18 cellular contexts compared by ENCODE assay signal in genomic region chr1:174041369-174041768, GRCh38. TPM values are rescaled to one million over a fixed set of nuclear protein-coding genes. Genes with fewer than 3 reads are reported as not detected.
DNase-seq lines count a peak whose midpoint lies in the region; ATAC-seq, FAIRE-seq and TF ChIP-seq lines count a peak whose summit lies in the region.
"Had no signal": no experiment of that assay in that cellular context is flagged by ENCODE, and none has a peak within 500 bp of the region (broad histone marks: within the 10 kb centered on the region; RNA-seq: fewer than 3 reads in every experiment).

No MANE protein-coding gene starts in this region.

- TF ChIP-seq EP300 in HepG2 (IDR thresholded peaks at IDR 0.05; ENCODE audit: low read depth in 2 of 2, low read length in 2 of 2) (no peak), HepG2 (CRISPR knock-in tag; IDR thresholded peaks at IDR 0.05; ENCODE audit: borderline replicate concordance) (no peak)

- no peak overlapping the region for H3K27ac ChIP-seq in HepG2 (ENCODE audit: extremely low read length, insufficient read depth, low read length)
- no peak overlapping the region for H3K27ac ChIP-seq in right lobe of liver
- H3K27ac ChIP-seq in PC-3 (ENCODE audit: low read length) = no peak overlapping the region
- no peak overlapping the region for H3K27ac ChIP-seq in small intestine (ENCODE audit: low read depth in 1 of 2, low read length in 1 of 2)

- no peak overlapping the region for H2AFZ ChIP-seq in HepG2 (ENCODE audit: low read length)
- H2AFZ ChIP-seq in PC-3 (ENCODE audit: low read length) = no peak overlapping the region
- H2AFZ ChIP-seq: GM23338 had no signal

- no peaks in the 10 kb centered on the region for H3F3A ChIP-seq in PC-3 (ENCODE audit: low read length, unreplicated experiment)

- no peaks in the 10 kb centered on the region for H3K9me3 ChIP-seq in HepG2 (ENCODE audit: low read length)
- no peaks in the 10 kb centered on the region for H3K9me3 ChIP-seq in right lobe of liver
- H3K9me3 ChIP-seq in PC-3 (ENCODE audit: low read length) = no peaks in the 10 kb centered on the region
- no peaks in the 10 kb centered on the region for H3K9me3 ChIP-seq in small intestine (ENCODE audit: control insufficient read depth, low read depth)

- CTCF ChIA-PET in HepG2 (lab: Yijun Ruan, JAX; ENCODE audit: low intra/inter-chr PET ratio, low total read pairs) = no interaction called here
- CTCF ChIA-PET in PC-3 (lab: Charles Lee) = no interaction called here

- no peaks in the 10 kb centered on the region for H3K9me2 ChIP-seq in PC-3 (replicated peaks; ENCODE audit: low read length)

- H3K79me2 ChIP-seq in HepG2 (ENCODE audit: insufficient read depth, low read length) = no peaks in the 10 kb centered on the region
- H3K79me2 ChIP-seq in PC-3 (ENCODE audit: low read length) = no peaks in the 10 kb centered on the region

- H3K9ac ChIP-seq in HepG2 (ENCODE audit: insufficient read depth, low read depth, low read length) = no peak overlapping the region
- no peak overlapping the region for H3K9ac ChIP-seq in PC-3 (ENCODE audit: low read length)

- H3K27me3 ChIP-seq in HepG2 (ENCODE audit: control insufficient read depth in 1 of 2, insufficient read depth in 2 of 2, low read length in 2 of 2) (no peaks in the 10 kb centered on the region), right lobe of liver (no peaks in the 10 kb centered on the region), PC-3 (ENCODE audit: low read length) (no peaks in the 10 kb centered on the region), small intestine (ENCODE audit: control insufficient read depth in 2 of 2, insufficient read depth in 2 of 2, low read length in 2 of 2) (no peaks in the 10 kb centered on the region)

- TF ChIP-seq CTCF in HepG2 (CRISPR knock-in tag; IDR thresholded peaks at IDR 0.05) (no peak), right lobe of liver (IDR thresholded peaks at IDR 0.05) (no peak), PC-3 (conservative IDR thresholded peaks at IDR 0.05; ENCODE audit: low read depth, low read length) (no peak)

- no peak for FAIRE-seq in HepG2 (lab: Jason Lieb, UNC)
- FAIRE-seq in small intestine (lab: Jason Lieb, UNC) = no peak
- FAIRE-seq: GM12891, GM18507 had no signal

- no peaks in the 10 kb centered on the region for H4K20me1 ChIP-seq in HepG2 (ENCODE audit: insufficient read depth, low read length)
- no peaks in the 10 kb centered on the region for H4K20me1 ChIP-seq in PC-3 (ENCODE audit: low read length)

- H3K4me3 ChIP-seq in HepG2 (replicated peaks in 1 of 3; ENCODE audit: insufficient read depth in 1 of 3, low read depth in 2 of 3, low read length in 3 of 3) (no peak overlapping the region), right lobe of liver (no peak overlapping the region), PC-3 (ENCODE audit: low read length) (no peak overlapping the region), small intestine (ENCODE audit: low read depth in 1 of 2, low read length in 2 of 2) (no peak overlapping the region)
- H3K4me3 ChIP-seq: GM23338 had no signal

- POLR2A ChIA-PET in HepG2 (lab: Yijun Ruan, JAX) (no interaction called here), PC-3 (lab: Charles Lee; ENCODE audit: unreplicated experiment) (no interaction called here)

- ATAC-seq in HepG2 = no peak
- ATAC-seq in right lobe of liver = no peak
- ATAC-seq in PC-3 = no peak
- ATAC-seq in left ventricle myocardium superior = no peak
- ATAC-seq: GM23338 had no signal

- H3K36me3 ChIP-seq in HepG2 (replicated peaks in 1 of 2; ENCODE audit: control insufficient read depth in 1 of 2, insufficient read depth in 2 of 2, low read length in 2 of 2) = no peaks in the 10 kb centered on the region
- no peaks in the 10 kb centered on the region for H3K36me3 ChIP-seq in right lobe of liver
- H3K36me3 ChIP-seq in PC-3 (ENCODE audit: low read depth, low read length) = no peaks in the 10 kb centered on the region
- H3K36me3 ChIP-seq in small intestine (ENCODE audit: control insufficient read depth in 2 of 2, insufficient read depth in 2 of 2, low read length in 2 of 2) = no peaks in the 10 kb centered on the region

- BruUV-seq in HepG2 (replicated peaks; lab: Mats Ljungman, UMichigan) = no TSS peak
- BruUV-seq in PC-3 (replicated peaks; lab: Mats Ljungman, UMichigan) = no TSS peak

- intact Hi-C loops in HepG2 (cut with micrococcal nuclease; ENCODE audit: unreplicated experiment) (no loop called here), right lobe of liver (cut with DNase I) (no loop called here), PC-3 (cut with micrococcal nuclease) (no loop called here), left ventricle myocardium superior (cut with micrococcal nuclease) (no loop called here)

- H3K4me1 ChIP-seq in HepG2 (ENCODE audit: insufficient read depth, low read length) (peaks cover 15% of the 10 kb centered on the region), right lobe of liver (no peaks in the 10 kb centered on the region), PC-3 (ENCODE audit: insufficient read depth, low read length) (peaks cover 12% of the 10 kb centered on the region), small intestine (ENCODE audit: control insufficient read depth in 2 of 2, insufficient read depth in 1 of 2, low read depth in 1 of 2, low read length in 1 of 2) (no peaks in the 10 kb centered on the region)

- in situ Hi-C loops in HepG2 (cut with HindIII; ENCODE audit: extremely low pct_ligation_motif_present, low pct_unique_long_range_greater_than_20kb) = no loop called here

- TF ChIP-seq POLR2A in HepG2 (IDR thresholded peaks at IDR 0.05; ENCODE audit: insufficient read depth in 1 of 2, low read depth in 2 of 2, low read length in 2 of 2) (no peak), right lobe of liver (IDR thresholded peaks at IDR 0.05) (no peak)

- TF ChIP-seq RAD21 in HepG2 (CRISPR knock-in tag; IDR thresholded peaks at IDR 0.05) = no peak

- H3K4me2 ChIP-seq in HepG2 (ENCODE audit: low read depth, low read length) (no peak overlapping the region), PC-3 (ENCODE audit: low read length) (no peak overlapping the region)
- H3K4me2 ChIP-seq: GM23338 had no signal

- DNase-seq in HepG2 (ENCODE audit: low spot score) (peak; percentile 20), right lobe of liver (no peak), PC-3 (peak; percentile 4), small intestine (peak; percentile 57), left ventricle myocardium superior (no peak), Kasumi-1 (lab: John Stamatoyannopoulos, UW) (no peak)
- DNase-seq: C1 segment of cervical spinal cord; Calu3; CD4-positive, alpha-beta memory T cell; COR-L47; DMS53; DMS79 treated with DMSO at 0.1 percent for 48 hours; GF-D8; H9; HFFc6 had no signal

- WGBS in HepG2 (ENCODE audit: low lambda C conversion rate) = 0% methylated on average over 1 of the region's 1 CpG
- WGBS in right lobe of liver (ENCODE audit: insufficient coverage, low coverage, low lambda C conversion rate, missing lambda C conversion rate) = 85% methylated on average over 1 of the region's 1 CpG
- 97 to 100% (median 100%) methylated on average over 1 of the region's 1 CpG for WGBS in small intestine, 3 donors

TF ChIP-seq in HepG2, 621 proteins besides CTCF, POLR2A, EP300 and RAD21 (continues in another document):
- TF ChIP-seq STAT5B (CRISPR knock-in tag; IDR thresholded peaks at IDR 0.05) (no peak), MTF2 (CRISPR knock-in tag; IDR thresholded peaks at IDR 0.05; ENCODE audit: borderline replicate concordance) (no peak), NFE2L2 (IDR thresholded peaks at IDR 0.05; ENCODE audit: low read length) (no peak)

RNA-seq across cellular contexts. Expression of gene RC3H1, which starts 19.2 kb away (rescaled TPM):
- 19.6 and 24.4 TPM in 2 replicates for total RNA-seq in HepG2 (2016; rRNA removed; fragmentation: Illumina TruSeq; extraction: Trizol)
- total RNA-seq in HepG2 (2016; cell fraction: cytosol; rRNA removed; fragmentation: Illumina TruSeq; extraction: Trizol; ENCODE audit: low read depth) = 6.7 and 7.2 TPM in 2 replicates
- 18.3 and 27.5 TPM in 2 replicates for total RNA-seq in HepG2 (2016; cell fraction: insoluble cytoplasmic fraction; rRNA removed; fragmentation: Illumina TruSeq; extraction: Trizol)
- 11.2 and 12.6 TPM in 2 replicates for total RNA-seq in HepG2 (2016; cell fraction: membrane; rRNA removed; fragmentation: Illumina TruSeq; extraction: Trizol)
- total RNA-seq in HepG2 (2016; cell fraction: nucleus; rRNA removed; fragmentation: Illumina TruSeq; extraction: Trizol) = 21.3 and 26.1 TPM in 2 replicates
- polyA plus RNA-seq in HepG2 (2011; rRNA removed) = 8.5 and 11.2 TPM in 2 replicates
- 5.1 and 6.3 TPM in 2 replicates for polyA plus RNA-seq in HepG2 (2011; cell fraction: cytosol; rRNA removed)
- polyA plus RNA-seq in HepG2 (2011; cell fraction: nucleus; rRNA removed) = 7.4 and 7.9 TPM in 2 replicates
- 2.5 and 2.9 TPM in 2 replicates for polyA plus RNA-seq in HepG2 (2012)
- 0.45 and 0.52 TPM in 2 replicates for polyA plus RNA-seq in HepG2 (2016; cell fraction: cytosol; fragmentation: Illumina TruSeq; extraction: Trizol; ENCODE audit: low read depth)
- polyA plus RNA-seq in HepG2 (2016; cell fraction: insoluble cytoplasmic fraction; fragmentation: Illumina TruSeq; extraction: Trizol; ENCODE audit: low read depth) = 9.6 and 9.9 TPM in 2 replicates
- polyA plus RNA-seq in HepG2 (2016; cell fraction: membrane; fragmentation: Illumina TruSeq; extraction: Trizol; ENCODE audit: low read depth) = 1.7 and 1.9 TPM in 2 replicates
- polyA plus RNA-seq in HepG2 (2016; cell fraction: nucleus; fragmentation: Illumina TruSeq; extraction: Trizol; ENCODE audit: insufficient read depth, low read depth) = 12.3 and 12.8 TPM in 2 replicates
- 45.1 and 87.7 TPM in 2 replicates for polyA minus RNA-seq in HepG2 (2011; rRNA and poly(A)+ RNA removed; ENCODE audit: low replicate concordance)
- 29.5 and 31.7 TPM in 2 replicates for polyA minus RNA-seq in HepG2 (2011; cell fraction: cytosol; rRNA and poly(A)+ RNA removed)
- polyA minus RNA-seq in HepG2 (2011; cell fraction: nucleus; rRNA and poly(A)+ RNA removed) = 42.6 and 69.6 TPM in 2 replicates
- 10 to 100 TPM; 15.7 to 22.2 (median 17.7) TPM for total RNA-seq in right lobe of liver
- total RNA-seq in PC-3 (2014; rRNA removed) = 7.5 and 10.5 TPM in 2 replicates
- 1 to 10 TPM; 2.4 to 5.8 (median 2.9) TPM for polyA plus RNA-seq in small intestine
- 23.2 TPM for total RNA-seq in left ventricle myocardium superior

Comparison
In these comparisons a context has a peak if more than half of its experiments do, and no peak if none do; other contexts are left out.
1. DNase-seq: peak in HepG2 (single experiment), PC-3 (single experiment) and small intestine (single experiment); none in right lobe of liver (0 of 3), left ventricle myocardium superior (single experiment) and Kasumi-1 (0 of 2).